1 cellular context compared by ENCODE assay signal in genomic region chr13:29884671-29885424, GRCh38.
TF ChIP-seq lines count a peak whose summit lies in the region.

No MANE protein-coding gene starts in this region.

TF ChIP-seq in GM23338, 12 proteins besides CTCF, POLR2A, EP300 and RAD21 (continued from another document):
- TF ChIP-seq, protein P1, sequence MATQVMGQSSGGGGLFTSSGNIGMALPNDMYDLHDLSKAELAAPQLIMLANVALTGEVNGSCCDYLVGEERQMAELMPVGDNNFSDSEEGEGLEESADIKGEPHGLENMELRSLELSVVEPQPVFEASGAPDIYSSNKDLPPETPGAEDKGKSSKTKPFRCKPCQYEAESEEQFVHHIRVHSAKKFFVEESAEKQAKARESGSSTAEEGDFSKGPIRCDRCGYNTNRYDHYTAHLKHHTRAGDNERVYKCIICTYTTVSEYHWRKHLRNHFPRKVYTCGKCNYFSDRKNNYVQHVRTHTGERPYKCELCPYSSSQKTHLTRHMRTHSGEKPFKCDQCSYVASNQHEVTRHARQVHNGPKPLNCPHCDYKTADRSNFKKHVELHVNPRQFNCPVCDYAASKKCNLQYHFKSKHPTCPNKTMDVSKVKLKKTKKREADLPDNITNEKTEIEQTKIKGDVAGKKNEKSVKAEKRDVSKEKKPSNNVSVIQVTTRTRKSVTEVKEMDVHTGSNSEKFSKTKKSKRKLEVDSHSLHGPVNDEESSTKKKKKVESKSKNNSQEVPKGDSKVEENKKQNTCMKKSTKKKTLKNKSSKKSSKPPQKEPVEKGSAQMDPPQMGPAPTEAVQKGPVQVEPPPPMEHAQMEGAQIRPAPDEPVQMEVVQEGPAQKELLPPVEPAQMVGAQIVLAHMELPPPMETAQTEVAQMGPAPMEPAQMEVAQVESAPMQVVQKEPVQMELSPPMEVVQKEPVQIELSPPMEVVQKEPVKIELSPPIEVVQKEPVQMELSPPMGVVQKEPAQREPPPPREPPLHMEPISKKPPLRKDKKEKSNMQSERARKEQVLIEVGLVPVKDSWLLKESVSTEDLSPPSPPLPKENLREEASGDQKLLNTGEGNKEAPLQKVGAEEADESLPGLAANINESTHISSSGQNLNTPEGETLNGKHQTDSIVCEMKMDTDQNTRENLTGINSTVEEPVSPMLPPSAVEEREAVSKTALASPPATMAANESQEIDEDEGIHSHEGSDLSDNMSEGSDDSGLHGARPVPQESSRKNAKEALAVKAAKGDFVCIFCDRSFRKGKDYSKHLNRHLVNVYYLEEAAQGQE (IDR thresholded peaks at IDR 0.05; ENCODE audit: unreplicated experiment): no peak
- TF ChIP-seq ZNF331 (CRISPR knock-in tag; IDR thresholded peaks at IDR 0.05; ENCODE audit: low read depth) (no peak), CREB1 (CRISPR knock-in tag; IDR thresholded peaks at IDR 0.05; ENCODE audit: low read depth) (no peak), EZH2phosphoT487 (IDR thresholded peaks at IDR 0.05; ENCODE audit: unreplicated experiment) (no peak), STAT1 (IDR thresholded peaks at IDR 0.05; ENCODE audit: unreplicated experiment) (no peak), EZH2 (IDR thresholded peaks at IDR 0.05; ENCODE audit: low read depth, unreplicated experiment) (no peak), JUNB (IDR thresholded peaks at IDR 0.05; ENCODE audit: unreplicated experiment) (no peak)
TF ChIP-seq in GM23338: peak in this region for 0.
